In genomic region chr22:22555596-22555995, GRCh38 we compare ENCODE assay signal across 26 cellular contexts. TPM values are rescaled to one million over a fixed set of nuclear protein-coding genes. Genes with fewer than 3 reads are reported as not detected.
A peak's percentile ranks its signal among the peaks of the same experiment; 100 is the strongest.
DNase-seq lines count a peak whose midpoint lies in the region; ATAC-seq, FAIRE-seq and TF ChIP-seq lines count a peak whose summit lies in the region.
"Had no signal": no experiment of that assay in that cellular context is flagged by ENCODE, and none has a peak within 500 bp of the region (broad histone marks: within the 10 kb centered on the region; RNA-seq: fewer than 3 reads in every experiment).

No MANE protein-coding gene starts in this region.

- H3K27ac ChIP-seq in A549, result no peak overlapping the region
- peak overlapping the region; percentile 90 for H3K27ac ChIP-seq in K562 (ENCODE audit: extremely low read depth, low read depth, low read length)
- no peak overlapping the region for H3K27ac ChIP-seq in osteoblast (ENCODE audit: low read depth, low read length)
- H3K27ac ChIP-seq in kidney (ENCODE audit: low read depth in 2 of 2, low read length in 2 of 2), result no peak overlapping the region
- H3K27ac ChIP-seq: 22Rv1; BLaER1 treated with 17β-estradiol and CSF1 and Interleukin-3, amounts not matched to agents 10 nM and 100 nM had no signal

- H3K9me3 ChIP-seq in A549 (no peaks in the 10 kb centered on the region), K562 (replicated peaks; ENCODE audit: control insufficient read depth, insufficient read depth, low read depth, low read length) (no peaks in the 10 kb centered on the region), osteoblast (ENCODE audit: low read depth, low read length) (no peaks in the 10 kb centered on the region), kidney (ENCODE audit: control insufficient read depth in 1 of 2, low read length in 2 of 2) (no peaks in the 10 kb centered on the region)
- H3K9me3 ChIP-seq: BE2C had no signal

- H3K27me3 ChIP-seq in K562 (ENCODE audit: control insufficient read depth in 2 of 2, insufficient read depth in 2 of 2, low read length in 2 of 2) (no peaks in the 10 kb centered on the region), osteoblast (ENCODE audit: insufficient read depth, low read length) (no peaks in the 10 kb centered on the region)
- H3K27me3 ChIP-seq: BE2C; BLaER1 treated with 17β-estradiol and CSF1 and Interleukin-3, amounts not matched to agents 10 nM and 100 nM had no signal

- BruUV-seq in K562 (replicated peaks; lab: Mats Ljungman, UMichigan), result no TSS peak

- POLR2A ChIA-PET in A549 (lab: Yijun Ruan, JAX), result no interaction called here
- POLR2A ChIA-PET in K562 (lab: Yijun Ruan, JAX), result interaction anchor here (0.6 to 15.3 kb wide), 23 partner anchors 10 to 573 kb away, joined by 3 to 708 read pairs (median 5); partner anchors contain the start of genes TOP3B, ZNF280A and ZNF280B

- H3K79me2 ChIP-seq in K562 (ENCODE audit: control insufficient read depth, insufficient read depth, low read length), result peaks cover 75% of the 10 kb centered on the region
- H3K79me2 ChIP-seq in osteoblast (ENCODE audit: insufficient read depth, low read length), result no peaks in the 10 kb centered on the region

- in situ Hi-C loops in K562 (cut with MboI), result no loop called here

- H3K4me2 ChIP-seq in A549, result peak overlapping the region; percentile 73; the same call in 2 of the 3 replicates
- peak overlapping the region; percentile 98 for H3K4me2 ChIP-seq in K562 (ENCODE audit: insufficient read depth, low read length)
- H3K4me2 ChIP-seq in osteoblast (ENCODE audit: insufficient read depth, low read length), result no peak overlapping the region
- H3K4me2 ChIP-seq: BLaER1 treated with 17β-estradiol and CSF1 and Interleukin-3, amounts not matched to agents 10 nM and 100 nM; GM23338 had no signal

- FAIRE-seq in A549 (lab: Jason Lieb, UNC), result no peak
- no peak for FAIRE-seq in K562 (lab: Jason Lieb, UNC)
- FAIRE-seq in kidney (lab: Jason Lieb, UNC), result no peak
- FAIRE-seq: A204.1, GM12891, GM18507 had no signal

- no peak for TF ChIP-seq RAD21 in A549 (conservative IDR thresholded peaks at IDR 0.05 in 1 of 2, IDR thresholded peaks at IDR 0.05 in 1 of 2)
- TF ChIP-seq RAD21 in K562 (CRISPR knock-in tag; conservative IDR thresholded peaks at IDR 0.05 in 1 of 2, IDR thresholded peaks at IDR 0.05 in 1 of 2), result no peak

- TF ChIP-seq CTCF in A549 (IDR thresholded peaks at IDR 0.05), result no peak
- TF ChIP-seq CTCF in K562 (IDR thresholded peaks at IDR 0.05 in 2 of 3, conservative IDR thresholded peaks at IDR 0.05 in 1 of 3; ENCODE audit: insufficient read depth in 2 of 3, low read depth in 1 of 3, low read length in 3 of 3), result no peak
- no peak for TF ChIP-seq CTCF in osteoblast (IDR thresholded peaks at IDR 0.05; ENCODE audit: extremely low read depth, low read depth, low read length)
- TF ChIP-seq CTCF in kidney (IDR thresholded peaks at IDR 0.05; ENCODE audit: borderline replicate concordance, extremely low read depth, insufficient read depth), result no peak

- H4K20me1 ChIP-seq in K562 (replicated peaks; ENCODE audit: control insufficient read depth, insufficient read depth, low read length) (peaks cover 58% of the 10 kb centered on the region), osteoblast (ENCODE audit: insufficient read depth, low read length) (no peaks in the 10 kb centered on the region)
- H4K20me1 ChIP-seq: BLaER1 treated with 17β-estradiol and CSF1 and Interleukin-3, amounts not matched to agents 10 nM and 100 nM had no signal

- H3K4me1 ChIP-seq in A549, result peaks cover 45% of the 10 kb centered on the region; the same call in 2 of the 3 replicates
- peaks cover 55 to 56% of the 10 kb centered on the region in 2 experiments for H3K4me1 ChIP-seq in K562 (replicated peaks in 1 of 2; ENCODE audit: control insufficient read depth in 2 of 2, insufficient read depth in 2 of 2, low read length in 2 of 2)
- no peaks in the 10 kb centered on the region for H3K4me1 ChIP-seq in osteoblast (ENCODE audit: insufficient read depth, low read length)
- no peaks in the 10 kb centered on the region for H3K4me1 ChIP-seq in kidney (ENCODE audit: control insufficient read depth in 1 of 2, insufficient read depth in 1 of 2, low read depth in 1 of 2, low read length in 2 of 2)

- 94% methylated on average over 6 of the region's 9 CpGs for WGBS in A549 (ENCODE audit: missing lambda C conversion rate)
- WGBS in K562 (ENCODE audit: insufficient coverage, low coverage, missing lambda C conversion rate), result 90% methylated on average over 9 of the region's 9 CpGs

- TF ChIP-seq POLR2A in A549 (IDR thresholded peaks at IDR 0.05; ENCODE audit: low read length), result no peak
- no peak for TF ChIP-seq POLR2A in K562 (conservative IDR thresholded peaks at IDR 0.05)

- DNase-seq in NCI-H82 (lab: John Stamatoyannopoulos, UW) (peak; percentile 17), NCI-H82 treated with DMSO at 0.1 percent for 48 hours (lab: John Stamatoyannopoulos, UW; ENCODE audit: unreplicated experiment) (no peak), A549 (ENCODE audit: low read depth in 1 of 2, low spot score in 1 of 2) (no peak), K562 (ENCODE audit: extremely low read depth in 1 of 4, low spot score in 3 of 4) (peak in 1 of 4 experiments; percentile 69), osteoblast (ENCODE audit: insufficient read length, low spot score, missing footprints) (peak; percentile 58), NCI-H1694 treated with DMSO at 0.1 percent for 48 hours (lab: John Stamatoyannopoulos, UW) (no peak), kidney (no peak), NCI-H524 treated with DMSO at 0.1 percent for 48 hours (lab: John Stamatoyannopoulos, UW) (no peak)
- DNase-seq: ACHN; AML-193; BE2C; Calu3; CD4-positive, alpha-beta T cell; COR-L47; DMS53; DMS79 treated with DMSO at 0.1 percent for 48 hours; GF-D8; H9 had no signal

- H3K9me1 ChIP-seq in K562 (ENCODE audit: control insufficient read depth, insufficient read depth, low read length), result peaks cover 43% of the 10 kb centered on the region

- H3K9ac ChIP-seq in K562 (ENCODE audit: insufficient read depth in 1 of 2, low read depth in 2 of 2, low read length in 2 of 2) (peak overlapping the region; percentile 95), kidney (ENCODE audit: low read length in 2 of 2) (no peak overlapping the region)
- H3K9ac ChIP-seq: BLaER1 treated with 17β-estradiol and CSF1 and Interleukin-3, amounts not matched to agents 10 nM and 100 nM had no signal

- ATAC-seq in A549, result no peak
- ATAC-seq in K562, result no peak
- ATAC-seq: GM23338, HCT116 had no signal

- TF ChIP-seq EP300 in A549 (IDR thresholded peaks at IDR 0.05) (no peak), K562 (IDR thresholded peaks at IDR 0.05; ENCODE audit: low read length) (no peak)

- CTCF ChIA-PET in A549 (lab: Yijun Ruan, JAX), result interaction anchor here (0.7 kb wide), 4 partner anchors 11 to 91 kb away, joined by 3 to 4 read pairs (median 3); no protein-coding TSS in a partner anchor
- CTCF ChIA-PET in K562 (lab: Yijun Ruan, JAX; ENCODE audit: low intra/inter-chr PET ratio), result no interaction called here

- H3K36me3 ChIP-seq in K562 (ENCODE audit: control insufficient read depth, insufficient read depth, low read length) (peaks cover 68% of the 10 kb centered on the region), osteoblast (ENCODE audit: insufficient read depth, low read length) (no peaks in the 10 kb centered on the region), kidney (ENCODE audit: control insufficient read depth in 1 of 2, insufficient read depth in 2 of 2, low read length in 2 of 2) (no peaks in the 10 kb centered on the region)
- H3K36me3 ChIP-seq: BE2C; BLaER1 treated with 17β-estradiol and CSF1 and Interleukin-3, amounts not matched to agents 10 nM and 100 nM had no signal

- H3K4me3 ChIP-seq in A549, result no peak overlapping the region
- H3K4me3 ChIP-seq in K562, result no peak overlapping the region; the same call in 1 of the 2 replicates
- no peak overlapping the region for H3K4me3 ChIP-seq in osteoblast (ENCODE audit: insufficient read depth, low read length)
- H3K4me3 ChIP-seq in kidney (ENCODE audit: low read length in 2 of 2), result no peak overlapping the region
- H3K4me3 ChIP-seq: BLaER1 treated with 17β-estradiol and CSF1 and Interleukin-3, amounts not matched to agents 10 nM and 100 nM; GM23338 had no signal

- no peak overlapping the region for H2AFZ ChIP-seq in K562 (ENCODE audit: low read depth, low read length)
- H2AFZ ChIP-seq in osteoblast (ENCODE audit: low read length), result no peak overlapping the region
- H2AFZ ChIP-seq: GM23338 had no signal

- intact Hi-C loops in K562 (cut with micrococcal nuclease), result loop anchor here (5.0 to 10.0 kb wide), 4 partner anchors 78 to 921 kb away; partner anchors contain the start of genes CCDC116, MAPK1 and YDJC
- intact Hi-C loops in kidney (cut with DNase I), result no loop called here

RNA-seq across cellular contexts. Expression of gene PRAME, which starts 3.5 kb away (rescaled TPM):
- 173 and 228 TPM in 2 replicates for polyA plus RNA-seq in A549 (2011; rRNA removed)
- 136 and 155 TPM in 2 replicates for polyA plus RNA-seq in A549 (2012; cell fraction: cytosol; rRNA removed)
- polyA plus RNA-seq in A549 (2012; cell fraction: nucleus; rRNA removed), result 271 and 295 TPM in 2 replicates
- polyA plus RNA-seq in A549 (2017; fragmentation: RNase III; extraction: RNeasy Plus Mini Kit Qiagen cat#74134 plus additional on column Dnase treatment), result 112 to 143 TPM (median 130 TPM) in 3 replicates
- 111 and 127 TPM in 2 replicates for polyA minus RNA-seq in A549 (2011; rRNA and poly(A)+ RNA removed)
- 1,035 and 1,246 TPM in 2 replicates for total RNA-seq in K562 (2011; cell fraction: chromatin; rRNA removed; ENCODE audit: low replicate concordance)
- total RNA-seq in K562 (2011; cell fraction: nucleolus; rRNA removed), result 1,013 and 1,088 TPM in 2 replicates
- 943 and 1,014 TPM in 2 replicates for total RNA-seq in K562 (2011; cell fraction: nucleoplasm; rRNA removed)
- total RNA-seq in K562 (2014; rRNA removed), result 968 and 1,107 TPM in 2 replicates
- total RNA-seq in K562 (2014; rRNA removed; fragmentation: Illumina TruSeq; extraction: Trizol), result 993 and 1,024 TPM in 2 replicates
- total RNA-seq in K562 (2015; rRNA removed; fragmentation: Illumina TruSeq; extraction: Trizol), result 1,048 and 1,089 TPM in 2 replicates
- total RNA-seq in K562 (2021), result 1,138 and 1,201 TPM in 2 replicates
- polyA plus RNA-seq in K562 (2011; rRNA removed), result 2,141 and 2,474 TPM in 2 replicates
- 2,488 and 2,726 TPM in 2 replicates for polyA plus RNA-seq in K562 (2011; cell fraction: cytosol; rRNA removed)
- 3,679 and 4,057 TPM in 2 replicates for polyA plus RNA-seq in K562 (2011; cell fraction: nucleus; rRNA removed)
- 1,108 and 1,453 TPM in 2 replicates for polyA plus RNA-seq in K562 (2012)
- polyA plus RNA-seq in K562 (2014; fragmentation: Illumina TruSeq; extraction: Trizol), result 1,536 and 1,589 TPM in 2 replicates
- 1,000 to 10,000 TPM in 1 of 2 experiments, 100 to 1,000 TPM in 1; 662 to 1,142 TPM for polyA plus RNA-seq in K562 (2014; fragmentation: Nextera tagmentation; extraction: Ambion mirVana)
- polyA plus RNA-seq in K562 (2014; rRNA removed), result 1,519 and 1,644 TPM in 2 replicates
- polyA minus RNA-seq in K562 (2011; rRNA and poly(A)+ RNA removed), result 1,022 and 1,144 TPM in 2 replicates
- polyA minus RNA-seq in K562 (2011; cell fraction: cytosol; rRNA and poly(A)+ RNA removed), result 512 and 653 TPM in 2 replicates
- 275 and 419 TPM in 2 replicates for polyA minus RNA-seq in K562 (2011; cell fraction: nucleus; rRNA and poly(A)+ RNA removed)
- total RNA-seq in osteoblast, result under 0.01 and 0.36 TPM in 2 replicates
- total RNA-seq in kidney, result 1.7 TPM
- polyA plus RNA-seq in kidney (ENCODE audit: insufficient read depth, low read depth, low replicate concordance), result 4.0 TPM
- total RNA-seq: CD4-positive, alpha-beta T cell; GM23338 had no signal
- polyA plus RNA-seq: CD14-positive monocyte, GM23338 had no signal

RNA-seq across cellular contexts. Expression of gene ZNF280A, which starts 35.5 kb away (rescaled TPM):
- 2.7 and 3.0 TPM in 2 replicates for polyA plus RNA-seq in A549 (2011; rRNA removed)
- polyA plus RNA-seq in A549 (2012; cell fraction: cytosol; rRNA removed), result 0.53 and 0.57 TPM in 2 replicates
- 0.30 and 0.33 TPM in 2 replicates for polyA plus RNA-seq in A549 (2012; cell fraction: nucleus; rRNA removed)
- polyA plus RNA-seq in A549 (2017; fragmentation: RNase III; extraction: RNeasy Plus Mini Kit Qiagen cat#74134 plus additional on column Dnase treatment), result 1.8 to 2.1 TPM (median 2.0 TPM) in 3 replicates
- 1.9 and 2.8 TPM in 2 replicates for polyA minus RNA-seq in A549 (2011; rRNA and poly(A)+ RNA removed)
- total RNA-seq in K562 (2011; cell fraction: chromatin; rRNA removed; ENCODE audit: low replicate concordance), result 19.9 and 41.5 TPM in 2 replicates
- 18.2 and 19.2 TPM in 2 replicates for total RNA-seq in K562 (2011; cell fraction: nucleolus; rRNA removed)
- 14.1 and 20.2 TPM in 2 replicates for total RNA-seq in K562 (2011; cell fraction: nucleoplasm; rRNA removed)
- total RNA-seq in K562 (2014; rRNA removed), result 19.0 and 19.8 TPM in 2 replicates
- 36.3 and 37.4 TPM in 2 replicates for total RNA-seq in K562 (2014; rRNA removed; fragmentation: Illumina TruSeq; extraction: Trizol)
- 35.8 and 38.2 TPM in 2 replicates for total RNA-seq in K562 (2015; rRNA removed; fragmentation: Illumina TruSeq; extraction: Trizol)
- total RNA-seq in K562 (2021), result 23.4 and 24.4 TPM in 2 replicates
- 20.8 and 23.4 TPM in 2 replicates for polyA plus RNA-seq in K562 (2011; rRNA removed)
- 5.9 and 10.8 TPM in 2 replicates for polyA plus RNA-seq in K562 (2011; cell fraction: cytosol; rRNA removed)
- polyA plus RNA-seq in K562 (2011; cell fraction: nucleus; rRNA removed), result 9.1 and 16.6 TPM in 2 replicates
- 18.8 and 30.8 TPM in 2 replicates for polyA plus RNA-seq in K562 (2012)
- 33.4 and 40.8 TPM in 2 replicates for polyA plus RNA-seq in K562 (2014; fragmentation: Illumina TruSeq; extraction: Trizol)
- 10 to 100 TPM; 28.6 to 38.6 TPM for polyA plus RNA-seq in K562 (2014; fragmentation: Nextera tagmentation; extraction: Ambion mirVana)
- 21.8 and 23.6 TPM in 2 replicates for polyA plus RNA-seq in K562 (2014; rRNA removed)
- polyA minus RNA-seq in K562 (2011; rRNA and poly(A)+ RNA removed), result 24.3 and 38.9 TPM in 2 replicates
- 8.9 and 9.6 TPM in 2 replicates for polyA minus RNA-seq in K562 (2011; cell fraction: cytosol; rRNA and poly(A)+ RNA removed)
- 8.9 and 22.7 TPM in 2 replicates for polyA minus RNA-seq in K562 (2011; cell fraction: nucleus; rRNA and poly(A)+ RNA removed)
- total RNA-seq in osteoblast, result not detected in 2 replicates
- not detected for total RNA-seq in kidney
- polyA plus RNA-seq in kidney (ENCODE audit: insufficient read depth, low read depth, low replicate concordance), result not detected
- total RNA-seq: Calu3; CD4-positive, alpha-beta T cell; GM23338 had no signal
- polyA plus RNA-seq: CD14-positive monocyte, GM23338 had no signal

RNA-seq across cellular contexts. Expression of gene ZNF280B, which starts 47.1 kb away (rescaled TPM):
- polyA plus RNA-seq in A549 (2011; rRNA removed) (3.9 and 5.1 TPM in 2 replicates), A549 (2017; fragmentation: RNase III; extraction: RNeasy Plus Mini Kit Qiagen cat#74134 plus additional on column Dnase treatment) (1.9 to 2.3 TPM (median 2.3 TPM) in 3 replicates), K562 (2011; rRNA removed) (27.5 TPM in 2 replicates), K562 (2014; fragmentation: Illumina TruSeq; extraction: Trizol) (14.1 and 18.0 TPM in 2 replicates), K562 (2014; fragmentation: Nextera tagmentation; extraction: Ambion mirVana) (10 to 100 TPM; 24.0 to 29.9 TPM), K562 (2014; rRNA removed) (11.7 and 13.5 TPM in 2 replicates), kidney (ENCODE audit: insufficient read depth, low read depth, low replicate concordance) (0.26 TPM)
- polyA plus RNA-seq in A549 (2012; cell fraction: cytosol; rRNA removed), result 0.69 and 0.71 TPM in 2 replicates
- polyA plus RNA-seq in A549 (2012; cell fraction: nucleus; rRNA removed), result 0.34 and 0.69 TPM in 2 replicates
- 5.4 and 5.8 TPM in 2 replicates for polyA minus RNA-seq in A549 (2011; rRNA and poly(A)+ RNA removed)
- total RNA-seq in K562 (2011; cell fraction: chromatin; rRNA removed; ENCODE audit: low replicate concordance), result 24.8 and 77.6 TPM in 2 replicates
- total RNA-seq in K562 (2011; cell fraction: nucleolus; rRNA removed), result 23.0 and 29.5 TPM in 2 replicates
- total RNA-seq in K562 (2011; cell fraction: nucleoplasm; rRNA removed), result 45.8 and 57.4 TPM in 2 replicates
- total RNA-seq in K562 (2014; rRNA removed) (7.7 and 8.4 TPM in 2 replicates), K562 (2014; rRNA removed; fragmentation: Illumina TruSeq; extraction: Trizol) (17.1 and 20.5 TPM in 2 replicates), K562 (2015; rRNA removed; fragmentation: Illumina TruSeq; extraction: Trizol) (19.6 and 20.7 TPM in 2 replicates), K562 (2021) (18.7 and 20.0 TPM in 2 replicates), osteoblast (1.1 and 1.5 TPM in 2 replicates), kidney (1.0 TPM)
- 8.2 and 20.0 TPM in 2 replicates for polyA plus RNA-seq in K562 (2011; cell fraction: cytosol; rRNA removed)
- polyA plus RNA-seq in K562 (2011; cell fraction: nucleus; rRNA removed), result 21.5 and 27.4 TPM in 2 replicates
- 7.6 and 9.8 TPM in 2 replicates for polyA plus RNA-seq in K562 (2012)
- 88.0 and 103 TPM in 2 replicates for polyA minus RNA-seq in K562 (2011; rRNA and poly(A)+ RNA removed)
- 22.2 and 28.7 TPM in 2 replicates for polyA minus RNA-seq in K562 (2011; cell fraction: cytosol; rRNA and poly(A)+ RNA removed)
- polyA minus RNA-seq in K562 (2011; cell fraction: nucleus; rRNA and poly(A)+ RNA removed), result 24.2 and 40.0 TPM in 2 replicates
- polyA plus RNA-seq: CD14-positive monocyte had no signal

Comparison
In these comparisons a context has a peak if more than half of its experiments do, and no peak if none do; other contexts are left out.
1. DNase-seq: peak in NCI-H82 (single experiment) and osteoblast (single experiment); none in NCI-H82 treated with DMSO at 0.1 percent for 48 hours (single experiment), A549 (0 of 2), NCI-H1694 treated with DMSO at 0.1 percent for 48 hours (single experiment), kidney (single experiment) and NCI-H524 treated with DMSO at 0.1 percent for 48 hours (single experiment).
2. H3K9ac ChIP-seq: peak in K562 (2 of 2); none in kidney (0 of 2).
3. RNA of gene PRAME, which starts 3.5 kb away (total RNA-seq): 943 to 1,246 TPM in K562; 1.7 TPM in kidney (single experiment) and under 0.01 to 0.36 TPM in osteoblast; every median in the first group is over 100 times any median in the second.
4. RNA of gene ZNF280A, which starts 35.5 kb away (total RNA-seq): 14.1 to 41.5 TPM in K562; not detected in osteoblast and not detected in kidney (single experiment); every median in the first group is over 10 times any median in the second.